ENCODE assay signal across 1 cellular context in genomic region chr10:114131094-114131493, GRCh38.
TF ChIP-seq lines count a peak whose summit lies in the region.

No MANE protein-coding gene starts in this region.

TF ChIP-seq in HepG2, 621 proteins besides CTCF, POLR2A, EP300 and RAD21:
- TF ChIP-seq BHLHE40 (IDR thresholded peaks at IDR 0.05; ENCODE audit: low read length), result no peak
- TF ChIP-seq ARHGAP35 (CRISPR knock-in tag; IDR thresholded peaks at IDR 0.05; ENCODE audit: borderline replicate concordance), result no peak
TF ChIP-seq in HepG2: peak in this region for 0.
